In genomic region chr12:109871678-109872314, GRCh38 we compare ENCODE assay signal across 17 cellular contexts. TPM values are rescaled to one million over a fixed set of nuclear protein-coding genes. Genes with fewer than 3 reads are reported as not detected.
DNase-seq lines count a peak whose midpoint lies in the region; ATAC-seq and TF ChIP-seq lines count a peak whose summit lies in the region.
"Had no signal": no experiment of that assay in that cellular context is flagged by ENCODE, and none has a peak within 500 bp of the region (broad histone marks: within the 10 kb centered on the region; RNA-seq: fewer than 3 reads in every experiment).

No MANE protein-coding gene starts in this region.

- TF ChIP-seq CTCF in AG04450 (IDR thresholded peaks at IDR 0.05; ENCODE audit: low read depth, low read length) (no peak), colonic mucosa (IDR thresholded peaks at IDR 0.05) (no peak), mucosa of descending colon (IDR thresholded peaks at IDR 0.05) (no peak)

- H3K27me3 ChIP-seq in AG04450 (ENCODE audit: control insufficient read depth, insufficient read depth, low read length) (no peaks in the 10 kb centered on the region), colonic mucosa (no peaks in the 10 kb centered on the region), H7 (ENCODE audit: control insufficient read depth, insufficient read depth, low read length) (no peaks in the 10 kb centered on the region)
- H3K27me3 ChIP-seq: upper lobe of right lung had no signal

- H3K9me3 ChIP-seq in AG04450 (ENCODE audit: control insufficient read depth, insufficient read depth, low read length) (no peaks in the 10 kb centered on the region), colonic mucosa (no peaks in the 10 kb centered on the region), mucosa of descending colon (no peaks in the 10 kb centered on the region)
- H3K9me3 ChIP-seq: upper lobe of right lung had no signal

- peak overlapping the region in 1 of 2 donors; percentile 55 for H3K9ac ChIP-seq in colonic mucosa (ENCODE audit: low read depth in 2 of 2, low read length in 2 of 2)
- H3K9ac ChIP-seq: parathyroid adenoma had no signal

- H3K4me1 ChIP-seq in colonic mucosa (peaks cover 21% of the 10 kb centered on the region), mucosa of descending colon (ENCODE audit: low read depth) (peaks cover 44% of the 10 kb centered on the region)

- H3K27ac ChIP-seq in AG04450 (ENCODE audit: low read depth, low read length), result peak overlapping the region; percentile 62
- H3K27ac ChIP-seq in colonic mucosa, result peak overlapping the region; percentile 60
- H3K27ac ChIP-seq: coronary artery, parathyroid adenoma, upper lobe of right lung had no signal

- ATAC-seq in mucosa of descending colon, result peak; percentile 78
- no peak for ATAC-seq in HG02938 (IDR thresholded peaks at IDR 0.05; ENCODE audit: unreplicated experiment)
- no peak for ATAC-seq in GM18870 (IDR thresholded peaks at IDR 0.05; ENCODE audit: unreplicated experiment)
- ATAC-seq: upper lobe of right lung had no signal

- H3K36me3 ChIP-seq in colonic mucosa, result no peaks in the 10 kb centered on the region
- no peaks in the 10 kb centered on the region for H3K36me3 ChIP-seq in mucosa of descending colon (ENCODE audit: low read depth)
- H3K36me3 ChIP-seq in H7 (replicated peaks; ENCODE audit: control insufficient read depth, insufficient read depth, low read length), result no peaks in the 10 kb centered on the region

- POLR2A ChIA-PET in AG04450 (lab: Yijun Ruan, JAX), result no interaction called here

- intact Hi-C loops in colonic mucosa (cut with DNase I), result no loop called here
- intact Hi-C loops in mucosa of descending colon (cut with DNase I, micrococcal nuclease), result no loop called here

- no peak for DNase-seq in AG04450 (ENCODE audit: low read depth, low spot score)
- peak; percentile 43 for DNase-seq in ELF-1 (ENCODE audit: low read depth, low spot score)
- DNase-seq in colonic mucosa, result peak; percentile 89
- DNase-seq in mucosa of descending colon, result peak; percentile 84 to 93 (median 85)
- no peak for DNase-seq in H7
- DNase-seq in HuH-7.5 (ENCODE audit: low spot score), result no peak
- DNase-seq: activated B cell treated with CpG ODN at 0.5 μM for 24 hours, amniotic stem cell, DMS153, midbrain, NCI-H1417, upper lobe of right lung had no signal

- CTCF ChIA-PET in AG04450 (lab: Charles Lee), result interaction anchor here (2.1 to 3.6 kb wide), 2 partner anchors 19 to 26 kb away, joined by 10 to 19 read pairs; no protein-coding TSS in a partner anchor

- H3K4me3 ChIP-seq in AG04450 (ENCODE audit: low read depth, low read length) (no peak overlapping the region), colonic mucosa (no peak overlapping the region), mucosa of descending colon (no peak overlapping the region), H7 (ENCODE audit: insufficient read depth, low read depth, low read length) (no peak overlapping the region)
- H3K4me3 ChIP-seq: coronary artery, upper lobe of right lung had no signal

RNA-seq across cellular contexts. Expression of gene GLTP, which starts 8.5 kb away (rescaled TPM):
- polyA plus RNA-seq in AG04450 (2011; rRNA removed), result 28.8 and 30.3 TPM in 2 replicates
- polyA minus RNA-seq in AG04450 (2011; rRNA and poly(A)+ RNA removed), result 63.5 and 102 TPM in 2 replicates
- 10 to 100 TPM; 72.0 to 76.3 TPM for total RNA-seq in colonic mucosa
- 100 to 1,000 TPM in 1 of 3 donors, 10 to 100 TPM in 2; 58.8 to 101 (median 98.9) TPM for total RNA-seq in mucosa of descending colon
- total RNA-seq in H7 (2014; rRNA removed; shearing (Covaris generic)), result 24.1 and 28.8 TPM in 2 replicates

RNA-seq across cellular contexts. Expression of gene TCHP, which starts 28.3 kb away (rescaled TPM):
- 7.6 and 9.1 TPM in 2 replicates for polyA plus RNA-seq in AG04450 (2011; rRNA removed)
- polyA minus RNA-seq in AG04450 (2011; rRNA and poly(A)+ RNA removed), result 4.5 and 6.4 TPM in 2 replicates
- 10 to 100 TPM; 11.4 to 27.0 TPM for total RNA-seq in colonic mucosa
- 10 to 100 TPM; 24.7 to 27.8 (median 24.9) TPM for total RNA-seq in mucosa of descending colon
- 13.3 and 16.4 TPM in 2 replicates for total RNA-seq in H7 (2014; rRNA removed; shearing (Covaris generic))

RNA-seq across cellular contexts. Expression of gene TRPV4, which starts 38.6 kb away (rescaled TPM):
- polyA plus RNA-seq in AG04450 (2011; rRNA removed), result 5.2 and 6.8 TPM in 2 replicates
- polyA minus RNA-seq in AG04450 (2011; rRNA and poly(A)+ RNA removed), result 11.4 and 16.2 TPM in 2 replicates
- total RNA-seq in colonic mucosa (under 1 TPM; 0.10 to 0.32 TPM), mucosa of descending colon (under 1 TPM; 0.43 to 0.92 (median 0.48) TPM)
- total RNA-seq in H7 (2014; rRNA removed; shearing (Covaris generic)), result 1.6 and 4.0 TPM in 2 replicates
- total RNA-seq: activated B cell treated with CpG ODN at 0.5 μM for 24 hours had no signal
- polyA plus RNA-seq: IgD-negative memory B cell had no signal

Comparison
In these comparisons a context has a peak if more than half of its experiments do, and no peak if none do; other contexts are left out.
1. DNase-seq: peak in ELF-1 (single experiment), colonic mucosa (single experiment) and mucosa of descending colon (3 of 3); none in AG04450 (single experiment), H7 (single experiment) and HuH-7.5 (single experiment).